8 cellular contexts compared by ENCODE assay signal in the genomic region with DNA sequence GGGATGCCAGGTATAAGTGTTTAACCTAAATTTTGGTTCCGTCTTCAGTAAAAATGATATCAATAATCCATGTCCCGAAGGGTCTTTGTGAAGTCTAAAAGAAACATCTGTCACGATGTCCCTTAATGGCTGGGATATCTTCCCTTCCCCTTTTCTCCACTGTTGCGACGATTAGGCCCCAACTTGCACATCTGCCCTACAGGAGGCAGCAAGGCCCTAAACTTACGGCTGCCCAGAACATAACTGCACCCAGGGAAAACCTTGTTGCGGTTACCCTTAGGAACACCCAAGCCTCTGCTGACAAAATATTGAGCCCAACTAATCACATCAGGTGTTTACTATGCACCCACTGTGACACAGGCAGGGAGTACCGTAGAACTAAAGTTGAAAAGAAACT. TPM values are rescaled to one million over a fixed set of nuclear protein-coding genes. Genes with fewer than 3 reads are reported as not detected.
DNase-seq lines count a peak whose midpoint lies in the region; ATAC-seq and TF ChIP-seq lines count a peak whose summit lies in the region.

No MANE protein-coding gene starts in this region.

- TF ChIP-seq CTCF in right atrium auricular region (IDR thresholded peaks at IDR 0.05) (no peak), WTC11 (IDR thresholded peaks at IDR 0.05) (no peak)

- peak overlapping the region; percentile 95 to 99 for H3K27ac ChIP-seq in right atrium auricular region
- peak overlapping the region; percentile 98 for H3K27ac ChIP-seq in epithelial cell of prostate

- peak overlapping the region; percentile 73 for H3K4me3 Mint-ChIP-seq in WTC11

- no peaks in the 10 kb centered on the region for H3K27me3 Mint-ChIP-seq in WTC11 (ENCODE audit: low read depth)

- H2AFZ ChIP-seq in neuron (ENCODE audit: low read depth, low read length), result peak overlapping the region; percentile 95

- H3K4me3 ChIP-seq in right atrium auricular region (peak overlapping the region; percentile 82 to 92), neuron (ENCODE audit: low read length) (peak overlapping the region; percentile 98)

- H3K27me3 ChIP-seq in right atrium auricular region (no peaks in the 10 kb centered on the region), neuron (ENCODE audit: insufficient read depth, low read length) (no peaks in the 10 kb centered on the region)

- no peaks in the 10 kb centered on the region for H3K9me3 Mint-ChIP-seq in WTC11

- intact Hi-C loops in Right ventricle myocardium superior (cut with DNase I), result loop anchor here (5.0 kb wide), 1 partner anchor 76 kb away; no protein-coding TSS in a partner anchor

- H3K9me3 ChIP-seq in right atrium auricular region, result no peaks in the 10 kb centered on the region
- H3K9me3 ChIP-seq in neuron (ENCODE audit: low read length), result peaks cover 2% of the 10 kb centered on the region

- POLR2A ChIA-PET in WTC11 (lab: Charles Lee), result no interaction called here

- CTCF ChIA-PET in WTC11 (lab: Charles Lee), result interaction anchor here (1.3 kb wide), 1 partner anchor 76 kb away, joined by 5 read pairs; no protein-coding TSS in a partner anchor

- DNase-seq in right atrium auricular region (ENCODE audit: low spot score) (no peak), Right ventricle myocardium superior (no peak), NCI-H1694 treated with DMSO at 0.1 percent for 48 hours (lab: John Stamatoyannopoulos, UW) (peak; percentile 83), WTC11 (ENCODE audit: low spot score) (peak; percentile 19), epithelial cell of prostate (ENCODE audit: low read depth, low spot score) (no peak)

- peak overlapping the region; percentile 95 for H3K27ac Mint-ChIP-seq in WTC11

- no peaks in the 10 kb centered on the region for H3K36me3 ChIP-seq in right atrium auricular region
- no peaks in the 10 kb centered on the region for H3K36me3 ChIP-seq in neuron (ENCODE audit: insufficient read depth, low read length)

- H3K4me1 ChIP-seq in right atrium auricular region (peaks cover 0 to 31% of the 10 kb centered on the region in 2 donors), neuron (ENCODE audit: insufficient read depth, low read length) (peaks cover 22% of the 10 kb centered on the region)

- H3K36me3 Mint-ChIP-seq in WTC11, result 0 out of 2 replicates have a peak, but pooled peaks cover 3% of the 10 kb centered on the region

- ATAC-seq in Right ventricle myocardium superior (ENCODE audit: poor library complexity), result no peak
- ATAC-seq in WTC11, result peak; percentile 10
- ATAC-seq in GM18517 (IDR thresholded peaks at IDR 0.05; ENCODE audit: unreplicated experiment), result no peak
- ATAC-seq in HG03432 (IDR thresholded peaks at IDR 0.05; ENCODE audit: unreplicated experiment), result no peak

- H3K4me1 Mint-ChIP-seq in WTC11, result peaks cover 44% of the 10 kb centered on the region

TF ChIP-seq in WTC11, 78 proteins besides CTCF, POLR2A, EP300 and RAD21:
- no peak for TF ChIP-seq SOX15 (CRISPR knock-in tag; IDR thresholded peaks at IDR 0.05)
- no peak for TF ChIP-seq TEAD1 (CRISPR knock-in tag; IDR thresholded peaks at IDR 0.05)
- no peak for TF ChIP-seq ZNF281 (CRISPR knock-in tag; IDR thresholded peaks at IDR 0.05)
- TF ChIP-seq ATF6 (CRISPR knock-in tag; IDR thresholded peaks at IDR 0.05), result no peak
- no peak for TF ChIP-seq NR3C1 (CRISPR knock-in tag; conservative IDR thresholded peaks at IDR 0.05; ENCODE audit: low read depth)
- TF ChIP-seq, protein P1, sequence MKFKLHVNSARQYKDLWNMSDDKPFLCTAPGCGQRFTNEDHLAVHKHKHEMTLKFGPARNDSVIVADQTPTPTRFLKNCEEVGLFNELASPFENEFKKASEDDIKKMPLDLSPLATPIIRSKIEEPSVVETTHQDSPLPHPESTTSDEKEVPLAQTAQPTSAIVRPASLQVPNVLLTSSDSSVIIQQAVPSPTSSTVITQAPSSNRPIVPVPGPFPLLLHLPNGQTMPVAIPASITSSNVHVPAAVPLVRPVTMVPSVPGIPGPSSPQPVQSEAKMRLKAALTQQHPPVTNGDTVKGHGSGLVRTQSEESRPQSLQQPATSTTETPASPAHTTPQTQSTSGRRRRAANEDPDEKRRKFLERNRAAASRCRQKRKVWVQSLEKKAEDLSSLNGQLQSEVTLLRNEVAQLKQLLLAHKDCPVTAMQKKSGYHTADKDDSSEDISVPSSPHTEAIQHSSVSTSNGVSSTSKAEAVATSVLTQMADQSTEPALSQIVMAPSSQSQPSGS (CRISPR knock-in tag; IDR thresholded peaks at IDR 0.05; ENCODE audit: borderline replicate concordance, low read depth), result no peak
- no peak for TF ChIP-seq JAZF1 (CRISPR knock-in tag; IDR thresholded peaks at IDR 0.05)
- no peak for TF ChIP-seq NFYB (CRISPR knock-in tag; conservative IDR thresholded peaks at IDR 0.05; ENCODE audit: low read depth)
- no peak for TF ChIP-seq MAX (CRISPR knock-in tag; IDR thresholded peaks at IDR 0.05)
- TF ChIP-seq, protein P2, sequence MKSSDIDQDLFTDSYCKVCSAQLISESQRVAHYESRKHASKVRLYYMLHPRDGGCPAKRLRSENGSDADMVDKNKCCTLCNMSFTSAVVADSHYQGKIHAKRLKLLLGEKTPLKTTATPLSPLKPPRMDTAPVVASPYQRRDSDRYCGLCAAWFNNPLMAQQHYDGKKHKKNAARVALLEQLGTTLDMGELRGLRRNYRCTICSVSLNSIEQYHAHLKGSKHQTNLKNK (CRISPR knock-in tag; IDR thresholded peaks at IDR 0.05), result no peak
- TF ChIP-seq NFE2L1 (CRISPR knock-in tag; IDR thresholded peaks at IDR 0.05), result no peak
- no peak for TF ChIP-seq FOXJ3 (CRISPR knock-in tag; IDR thresholded peaks at IDR 0.05; ENCODE audit: borderline replicate concordance)

RNA-seq across cellular contexts. Expression of gene SMAD2, which starts 1.2 kb away (rescaled TPM):
- 10 to 100 TPM; 54.8 to 81.1 TPM for total RNA-seq in right atrium auricular region
- 68.1 TPM for total RNA-seq in Right ventricle myocardium superior
- 104 to 105 TPM (median 105 TPM) in 3 replicates for total RNA-seq in WTC11 (2021)

Comparison
In these comparisons a context has a peak if more than half of its experiments do, and no peak if none do; other contexts are left out.
1. DNase-seq: peak in NCI-H1694 treated with DMSO at 0.1 percent for 48 hours (single experiment) and WTC11 (single experiment); none in right atrium auricular region (single experiment), Right ventricle myocardium superior (single experiment) and epithelial cell of prostate (single experiment).